Comparison of ENCODE assay signal across 9 cellular contexts in the genomic region with DNA sequence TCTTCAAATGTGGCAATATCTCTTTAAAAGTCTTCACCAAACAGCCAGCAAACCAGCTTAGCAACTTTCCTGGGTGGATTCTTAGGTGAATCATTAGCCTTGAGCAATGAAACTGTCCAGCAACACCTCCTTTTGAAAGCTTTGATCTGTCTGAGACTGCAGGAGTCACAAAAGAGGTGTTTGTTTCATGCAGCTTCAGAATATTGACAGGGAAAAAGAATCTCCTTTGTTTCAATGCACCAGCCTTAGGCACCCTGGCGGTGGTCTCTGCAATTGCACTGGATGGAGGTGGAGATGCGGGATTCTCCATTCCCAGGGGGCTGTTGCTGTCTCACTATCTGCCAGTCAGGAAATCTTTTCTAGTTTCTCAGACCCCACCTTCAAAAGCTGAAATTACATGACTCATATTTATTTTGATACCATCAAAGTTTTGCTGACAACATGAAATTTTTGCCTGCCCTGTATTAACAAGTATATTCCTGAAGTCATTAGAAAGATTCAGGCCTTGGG.
A peak's percentile ranks its signal among the peaks of the same experiment; 100 is the strongest.
DNase-seq lines count a peak whose midpoint lies in the region; ATAC-seq and TF ChIP-seq lines count a peak whose summit lies in the region.
"Had no signal": no experiment of that assay in that cellular context is flagged by ENCODE, and none has a peak within 500 bp of the region (broad histone marks: within the 10 kb centered on the region; RNA-seq: fewer than 3 reads in every experiment).

No MANE protein-coding gene starts in this region.

- BruUV-seq in Calu3 (replicated peaks; lab: Mats Ljungman, UMichigan), result no TSS peak

- H3K4me1 Mint-ChIP-seq in Calu3 (ENCODE audit: low read depth, unreplicated experiment) (peaks cover 65% of the 10 kb centered on the region), HFFc6 (ENCODE audit: low read depth) (no peaks in the 10 kb centered on the region)
- H3K4me1 Mint-ChIP-seq in stimulated activated naive B cell treated with anti-CD40 and anti-IgM and Interleukin-4, amounts not matched to agents 10 μg/mL and 1 μg/mL and 100 μg/mL, for 72 hours, result no peaks in the 10 kb centered on the region

- no peak for ATAC-seq in stimulated activated naive B cell treated with anti-CD40 and anti-IgM and Interleukin-4, amounts not matched to agents 10 μg/mL and 1 μg/mL and 100 μg/mL, for 72 hours (replicated peaks)

- DNase-seq in Calu3, result peak; percentile 86
- DNase-seq in HFFc6, result no peak
- DNase-seq in SK-MEL-5 (ENCODE audit: low read depth, low spot score), result peak; percentile 93
- peak; percentile 97 for DNase-seq in kidney glomerular epithelial cell (lab: John Stamatoyannopoulos, UW)
- DNase-seq in stimulated activated naive B cell treated with anti-CD40 and anti-IgM and Interleukin-4, amounts not matched to agents 10 μg/mL and 1 μg/mL and 100 μg/mL, for 72 hours, result no peak
- DNase-seq in activated CD4-positive, alpha-beta T cell treated with anti-CD3 and anti-CD28 coated beads, Interleukin-2, amount 50 U/mL, for 4 hours, result no peak
- DNase-seq in uterus, result no peak
- no peak for DNase-seq in activated T-cell treated with anti-CD3 and anti-CD28 coated beads, Interleukin-2, amount 50 U/mL, for 1 hour
- DNase-seq: stimulated activated CD4-positive, alpha-beta T cell treated with anti-CD3 and anti-CD28 coated beads, Interleukin-4, amount 100 ng/mL, for 24 hours had no signal

- H3K36me3 ChIP-seq in uterus, result no peaks in the 10 kb centered on the region

- peak overlapping the region; percentile 92 for H3K27ac Mint-ChIP-seq in Calu3 (ENCODE audit: unreplicated experiment)
- H3K27ac Mint-ChIP-seq in HFFc6, result no peak overlapping the region
- no peak overlapping the region for H3K27ac Mint-ChIP-seq in stimulated activated naive B cell treated with anti-CD40 and anti-IgM and Interleukin-4, amounts not matched to agents 10 μg/mL and 1 μg/mL and 100 μg/mL, for 72 hours

- peak; percentile 92 for TF ChIP-seq CTCF in Calu3 (IDR thresholded peaks at IDR 0.05; ENCODE audit: unreplicated experiment)
- peak; percentile 41; the same call in 1 of the 2 replicates for TF ChIP-seq CTCF in HFFc6 (IDR thresholded peaks at IDR 0.05)
- TF ChIP-seq CTCF in uterus (IDR thresholded peaks at IDR 0.05), result no peak

- no peaks in the 10 kb centered on the region for H3K27me3 ChIP-seq in uterus

- H3K4me1 ChIP-seq in uterus, result no peaks in the 10 kb centered on the region

- peaks cover 2% of the 10 kb centered on the region for H3K9me3 Mint-ChIP-seq in Calu3 (ENCODE audit: low read depth, unreplicated experiment)
- peaks cover 40% of the 10 kb centered on the region for H3K9me3 Mint-ChIP-seq in HFFc6
- peaks cover 0 to 1% of the 10 kb centered on the region in 2 donors for H3K9me3 Mint-ChIP-seq in stimulated activated naive B cell treated with anti-CD40 and anti-IgM and Interleukin-4, amounts not matched to agents 10 μg/mL and 1 μg/mL and 100 μg/mL, for 72 hours

- H3K36me3 Mint-ChIP-seq in Calu3 (ENCODE audit: insufficient read depth, unreplicated experiment), result peaks cover 28% of the 10 kb centered on the region
- H3K36me3 Mint-ChIP-seq in HFFc6 (ENCODE audit: low read depth), result no peaks in the 10 kb centered on the region
- H3K36me3 Mint-ChIP-seq in stimulated activated naive B cell treated with anti-CD40 and anti-IgM and Interleukin-4, amounts not matched to agents 10 μg/mL and 1 μg/mL and 100 μg/mL, for 72 hours, result no peaks in the 10 kb centered on the region

- no peaks in the 10 kb centered on the region for H3K27me3 Mint-ChIP-seq in Calu3 (ENCODE audit: unreplicated experiment)
- H3K27me3 Mint-ChIP-seq in HFFc6 (ENCODE audit: insufficient read depth), result no peaks in the 10 kb centered on the region; the same call in 1 of the 2 replicates
- no peaks in the 10 kb centered on the region for H3K27me3 Mint-ChIP-seq in stimulated activated naive B cell treated with anti-CD40 and anti-IgM and Interleukin-4, amounts not matched to agents 10 μg/mL and 1 μg/mL and 100 μg/mL, for 72 hours

- in situ Hi-C loops in SK-MEL-5 (cut with HindIII; ENCODE audit: low pct_unique_long_range_greater_than_20kb, low sequenced_read_pairs), result no loop called here

- no peak overlapping the region for H3K27ac ChIP-seq in uterus

- no peak for TF ChIP-seq POLR2A in uterus (IDR thresholded peaks at IDR 0.05)

- intact Hi-C loops in Calu3 (cut with micrococcal nuclease; ENCODE audit: unreplicated experiment), result loop anchor here (1.0 to 2.0 kb wide), 3 partner anchors 12 to 143 kb away; no protein-coding TSS in a partner anchor
- intact Hi-C loops in uterus (cut with DNase I; ENCODE audit: low total_unique reads), result no loop called here

- H3K4me3 Mint-ChIP-seq in Calu3 (ENCODE audit: low read depth, unreplicated experiment), result peak overlapping the region; percentile 30
- no peak overlapping the region for H3K4me3 Mint-ChIP-seq in HFFc6
- no peak overlapping the region for H3K4me3 Mint-ChIP-seq in stimulated activated naive B cell treated with anti-CD40 and anti-IgM and Interleukin-4, amounts not matched to agents 10 μg/mL and 1 μg/mL and 100 μg/mL, for 72 hours

- H3K9me3 ChIP-seq in uterus, result no peaks in the 10 kb centered on the region

- CTCF ChIA-PET in Calu3 (lab: Charles Lee), result interaction anchor here (0.7 to 2.0 kb wide), 14 partner anchors 9 to 182 kb away, joined by 3 to 13 read pairs (median 4); no protein-coding TSS in a partner anchor

- H3K4me3 ChIP-seq in uterus, result no peak overlapping the region

Comparison
In these comparisons a context has a peak if more than half of its experiments do, and no peak if none do; other contexts are left out.
1. DNase-seq: peak in Calu3 (single experiment), SK-MEL-5 (single experiment) and kidney glomerular epithelial cell (single experiment); none in HFFc6 (single experiment), stimulated activated naive B cell treated with anti-CD40 and anti-IgM and Interleukin-4, amounts not matched to agents 10 μg/mL and 1 μg/mL and 100 μg/mL, for 72 hours (single experiment), activated CD4-positive, alpha-beta T cell treated with anti-CD3 and anti-CD28 coated beads, Interleukin-2, amount 50 U/mL, for 4 hours (0 of 2), uterus (0 of 2) and activated T-cell treated with anti-CD3 and anti-CD28 coated beads, Interleukin-2, amount 50 U/mL, for 1 hour (single experiment).
2. CTCF ChIP-seq: peak in Calu3 (single experiment) and HFFc6 (single experiment); none in uterus (0 of 4).